In genomic region chr3:8963137-8963853, GRCh38 we compare ENCODE assay signal across 1 cellular context.
TF ChIP-seq lines count a peak whose summit lies in the region.

TSS of gene RAD18 (minus strand) at chr3:8963472. CDS start at chr3:8963385, 87 bp downstream.

TF ChIP-seq in HepG2, 621 proteins besides CTCF, POLR2A, EP300 and RAD21 (continued from another document and continues in another):
- TF ChIP-seq SNAPC4 (CRISPR knock-in tag; IDR thresholded peaks at IDR 0.05) (no peak), ZSCAN25 (CRISPR knock-in tag; IDR thresholded peaks at IDR 0.05) (no peak), NBN (conservative IDR thresholded peaks at IDR 0.05) (no peak), NR2F1 (CRISPR knock-in tag; IDR thresholded peaks at IDR 0.05) (no peak), ATAD3A (CRISPR knock-in tag; IDR thresholded peaks at IDR 0.05) (no peak), STAG1 (CRISPR knock-in tag; IDR thresholded peaks at IDR 0.05) (no peak), ZNF3 (CRISPR knock-in tag; IDR thresholded peaks at IDR 0.05) (no peak), ZNF713 (CRISPR knock-in tag; IDR thresholded peaks at IDR 0.05) (no peak), RARA (CRISPR knock-in tag; IDR thresholded peaks at IDR 0.05) (no peak), PITX1 (CRISPR knock-in tag; IDR thresholded peaks at IDR 0.05) (peak; percentile 33; the same call in 1 of the 2 replicates), SRSF4 (IDR thresholded peaks at IDR 0.05; ENCODE audit: low read depth, low read length, poor library complexity, severe bottlenecking) (no peak), ZNF337 (CRISPR knock-in tag; IDR thresholded peaks at IDR 0.05; ENCODE audit: borderline replicate concordance, low read depth) (no peak), MAFK (conservative IDR thresholded peaks at IDR 0.05 in 1 of 2, IDR thresholded peaks at IDR 0.05 in 1 of 2; ENCODE audit: low read length in 2 of 2) (no peak), NFIC (IDR thresholded peaks at IDR 0.05; ENCODE audit: low read length) (no peak), ATF2 (CRISPR knock-in tag; IDR thresholded peaks at IDR 0.05) (peak; percentile 58; the same call in 1 of the 2 replicates), ZNF30 (CRISPR knock-in tag; IDR thresholded peaks at IDR 0.05) (no peak), ZNF558 (CRISPR knock-in tag; IDR thresholded peaks at IDR 0.05; ENCODE audit: borderline replicate concordance) (no peak), ZNF552 (CRISPR knock-in tag; IDR thresholded peaks at IDR 0.05; ENCODE audit: borderline replicate concordance) (no peak), ZNF329 (CRISPR knock-in tag; IDR thresholded peaks at IDR 0.05; ENCODE audit: low read depth) (peak; percentile 74), SNAPC2 (CRISPR knock-in tag; IDR thresholded peaks at IDR 0.05) (no peak; the same call in 1 of the 2 replicates), ZNF205 (CRISPR knock-in tag; IDR thresholded peaks at IDR 0.05) (no peak), MTF2 (CRISPR knock-in tag; IDR thresholded peaks at IDR 0.05; ENCODE audit: borderline replicate concordance) (no peak), ZFX (CRISPR knock-in tag; IDR thresholded peaks at IDR 0.05; ENCODE audit: low read depth) (peak; percentile 78), ZNF660 (CRISPR knock-in tag; IDR thresholded peaks at IDR 0.05; ENCODE audit: borderline replicate concordance, low read depth) (no peak), HNRNPUL1 (IDR thresholded peaks at IDR 0.05; ENCODE audit: low read depth, low read length) (no peak), RCOR2 (CRISPR knock-in tag; IDR thresholded peaks at IDR 0.05) (no peak), GATAD2A (CRISPR knock-in tag; IDR thresholded peaks at IDR 0.05) (no peak), NFE2L1 (CRISPR knock-in tag; IDR thresholded peaks at IDR 0.05; ENCODE audit: borderline replicate concordance) (no peak), MAX (IDR thresholded peaks at IDR 0.05) (peak; percentile 79), ZNF691 (CRISPR knock-in tag; IDR thresholded peaks at IDR 0.05; ENCODE audit: borderline replicate concordance, low read depth) (peak; percentile 86; the same call in 1 of the 2 replicates), HNRNPLL (IDR thresholded peaks at IDR 0.05; ENCODE audit: low read depth, low read length, poor library complexity, severe bottlenecking) (peak; percentile 88), CREM (IDR thresholded peaks at IDR 0.05) (peak; percentile 99), CREM (CRISPR knock-in tag; IDR thresholded peaks at IDR 0.05) (peak; percentile 93)
- TF ChIP-seq, protein P1, sequence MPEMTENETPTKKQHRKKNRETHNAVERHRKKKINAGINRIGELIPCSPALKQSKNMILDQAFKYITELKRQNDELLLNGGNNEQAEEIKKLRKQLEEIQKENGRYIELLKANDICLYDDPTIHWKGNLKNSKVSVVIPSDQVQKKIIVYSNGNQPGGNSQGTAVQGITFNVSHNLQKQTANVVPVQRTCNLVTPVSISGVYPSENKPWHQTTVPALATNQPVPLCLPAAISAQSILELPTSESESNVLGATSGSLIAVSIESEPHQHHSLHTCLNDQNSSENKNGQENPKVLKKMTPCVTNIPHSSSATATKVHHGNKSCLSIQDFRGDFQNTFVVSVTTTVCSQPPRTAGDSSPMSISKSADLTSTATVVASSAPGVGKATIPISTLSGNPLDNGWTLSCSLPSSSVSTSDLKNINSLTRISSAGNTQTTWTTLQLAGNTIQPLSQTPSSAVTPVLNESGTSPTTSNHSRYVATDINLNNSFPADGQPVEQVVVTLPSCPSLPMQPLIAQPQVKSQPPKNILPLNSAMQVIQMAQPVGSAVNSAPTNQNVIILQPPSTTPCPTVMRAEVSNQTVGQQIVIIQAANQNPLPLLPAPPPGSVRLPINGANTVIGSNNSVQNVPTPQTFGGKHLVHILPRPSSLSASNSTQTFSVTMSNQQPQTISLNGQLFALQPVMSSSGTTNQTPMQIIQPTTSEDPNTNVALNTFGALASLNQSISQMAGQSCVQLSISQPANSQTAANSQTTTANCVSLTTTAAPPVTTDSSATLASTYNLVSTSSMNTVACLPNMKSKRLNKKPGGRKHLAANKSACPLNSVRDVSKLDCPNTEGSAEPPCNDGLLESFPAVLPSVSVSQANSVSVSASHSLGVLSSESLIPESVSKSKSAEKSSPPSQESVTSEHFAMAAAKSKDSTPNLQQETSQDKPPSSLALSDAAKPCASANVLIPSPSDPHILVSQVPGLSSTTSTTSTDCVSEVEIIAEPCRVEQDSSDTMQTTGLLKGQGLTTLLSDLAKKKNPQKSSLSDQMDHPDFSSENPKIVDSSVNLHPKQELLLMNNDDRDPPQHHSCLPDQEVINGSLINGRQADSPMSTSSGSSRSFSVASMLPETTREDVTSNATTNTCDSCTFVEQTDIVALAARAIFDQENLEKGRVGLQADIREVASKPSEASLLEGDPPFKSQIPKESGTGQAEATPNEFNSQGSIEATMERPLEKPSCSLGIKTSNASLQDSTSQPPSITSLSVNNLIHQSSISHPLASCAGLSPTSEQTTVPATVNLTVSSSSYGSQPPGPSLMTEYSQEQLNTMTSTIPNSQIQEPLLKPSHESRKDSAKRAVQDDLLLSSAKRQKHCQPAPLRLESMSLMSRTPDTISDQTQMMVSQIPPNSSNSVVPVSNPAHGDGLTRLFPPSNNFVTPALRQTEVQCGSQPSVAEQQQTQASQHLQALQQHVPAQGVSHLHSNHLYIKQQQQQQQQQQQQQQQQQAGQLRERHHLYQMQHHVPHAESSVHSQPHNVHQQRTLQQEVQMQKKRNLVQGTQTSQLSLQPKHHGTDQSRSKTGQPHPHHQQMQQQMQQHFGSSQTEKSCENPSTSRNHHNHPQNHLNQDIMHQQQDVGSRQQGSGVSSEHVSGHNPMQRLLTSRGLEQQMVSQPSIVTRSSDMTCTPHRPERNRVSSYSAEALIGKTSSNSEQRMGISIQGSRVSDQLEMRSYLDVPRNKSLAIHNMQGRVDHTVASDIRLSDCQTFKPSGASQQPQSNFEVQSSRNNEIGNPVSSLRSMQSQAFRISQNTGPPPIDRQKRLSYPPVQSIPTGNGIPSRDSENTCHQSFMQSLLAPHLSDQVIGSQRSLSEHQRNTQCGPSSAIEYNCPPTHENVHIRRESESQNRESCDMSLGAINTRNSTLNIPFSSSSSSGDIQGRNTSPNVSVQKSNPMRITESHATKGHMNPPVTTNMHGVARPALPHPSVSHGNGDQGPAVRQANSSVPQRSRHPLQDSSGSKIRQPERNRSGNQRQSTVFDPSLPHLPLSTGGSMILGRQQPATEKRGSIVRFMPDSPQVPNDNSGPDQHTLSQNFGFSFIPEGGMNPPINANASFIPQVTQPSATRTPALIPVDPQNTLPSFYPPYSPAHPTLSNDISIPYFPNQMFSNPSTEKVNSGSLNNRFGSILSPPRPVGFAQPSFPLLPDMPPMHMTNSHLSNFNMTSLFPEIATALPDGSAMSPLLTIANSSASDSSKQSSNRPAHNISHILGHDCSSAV (CRISPR knock-in tag; IDR thresholded peaks at IDR 0.05; ENCODE audit: borderline replicate concordance), result no peak
- TF ChIP-seq, protein P2, sequence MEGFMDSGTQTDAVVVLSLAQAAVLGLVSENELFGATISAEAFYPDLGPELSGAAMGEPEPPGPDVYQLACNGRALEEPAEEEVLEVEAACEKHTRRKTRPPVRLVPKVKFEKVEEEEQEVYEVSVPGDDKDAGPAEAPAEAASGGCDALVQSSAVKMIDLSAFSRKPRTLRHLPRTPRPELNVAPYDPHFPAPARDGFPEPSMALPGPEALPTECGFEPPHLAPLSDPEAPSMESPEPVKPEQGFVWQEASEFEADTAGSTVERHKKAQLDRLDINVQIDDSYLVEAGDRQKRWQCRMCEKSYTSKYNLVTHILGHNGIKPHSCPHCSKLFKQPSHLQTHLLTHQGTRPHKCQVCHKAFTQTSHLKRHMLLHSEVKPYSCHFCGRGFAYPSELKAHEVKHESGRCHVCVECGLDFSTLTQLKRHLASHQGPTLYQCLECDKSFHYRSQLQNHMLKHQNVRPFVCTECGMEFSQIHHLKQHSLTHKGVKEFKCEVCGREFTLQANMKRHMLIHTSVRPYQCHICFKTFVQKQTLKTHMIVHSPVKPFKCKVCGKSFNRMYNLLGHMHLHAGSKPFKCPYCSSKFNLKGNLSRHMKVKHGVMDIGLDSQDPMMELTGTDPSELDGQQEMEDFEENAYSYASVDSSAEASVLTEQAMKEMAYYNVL (CRISPR knock-in tag; IDR thresholded peaks at IDR 0.05; ENCODE audit: borderline replicate concordance), result no peak; the same call in 1 of the 2 replicates
- TF ChIP-seq, protein P3, sequence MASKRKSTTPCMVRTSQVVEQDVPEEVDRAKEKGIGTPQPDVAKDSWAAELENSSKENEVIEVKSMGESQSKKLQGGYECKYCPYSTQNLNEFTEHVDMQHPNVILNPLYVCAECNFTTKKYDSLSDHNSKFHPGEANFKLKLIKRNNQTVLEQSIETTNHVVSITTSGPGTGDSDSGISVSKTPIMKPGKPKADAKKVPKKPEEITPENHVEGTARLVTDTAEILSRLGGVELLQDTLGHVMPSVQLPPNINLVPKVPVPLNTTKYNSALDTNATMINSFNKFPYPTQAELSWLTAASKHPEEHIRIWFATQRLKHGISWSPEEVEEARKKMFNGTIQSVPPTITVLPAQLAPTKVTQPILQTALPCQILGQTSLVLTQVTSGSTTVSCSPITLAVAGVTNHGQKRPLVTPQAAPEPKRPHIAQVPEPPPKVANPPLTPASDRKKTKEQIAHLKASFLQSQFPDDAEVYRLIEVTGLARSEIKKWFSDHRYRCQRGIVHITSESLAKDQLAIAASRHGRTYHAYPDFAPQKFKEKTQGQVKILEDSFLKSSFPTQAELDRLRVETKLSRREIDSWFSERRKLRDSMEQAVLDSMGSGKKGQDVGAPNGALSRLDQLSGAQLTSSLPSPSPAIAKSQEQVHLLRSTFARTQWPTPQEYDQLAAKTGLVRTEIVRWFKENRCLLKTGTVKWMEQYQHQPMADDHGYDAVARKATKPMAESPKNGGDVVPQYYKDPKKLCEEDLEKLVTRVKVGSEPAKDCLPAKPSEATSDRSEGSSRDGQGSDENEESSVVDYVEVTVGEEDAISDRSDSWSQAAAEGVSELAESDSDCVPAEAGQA (IDR thresholded peaks at IDR 0.05; ENCODE audit: low read depth), result peak; percentile 87
- TF ChIP-seq, protein P3 (CRISPR knock-in tag; IDR thresholded peaks at IDR 0.05; ENCODE audit: borderline replicate concordance), result no peak
